ENCODE assay signal across 11 cellular contexts in the genomic region with DNA sequence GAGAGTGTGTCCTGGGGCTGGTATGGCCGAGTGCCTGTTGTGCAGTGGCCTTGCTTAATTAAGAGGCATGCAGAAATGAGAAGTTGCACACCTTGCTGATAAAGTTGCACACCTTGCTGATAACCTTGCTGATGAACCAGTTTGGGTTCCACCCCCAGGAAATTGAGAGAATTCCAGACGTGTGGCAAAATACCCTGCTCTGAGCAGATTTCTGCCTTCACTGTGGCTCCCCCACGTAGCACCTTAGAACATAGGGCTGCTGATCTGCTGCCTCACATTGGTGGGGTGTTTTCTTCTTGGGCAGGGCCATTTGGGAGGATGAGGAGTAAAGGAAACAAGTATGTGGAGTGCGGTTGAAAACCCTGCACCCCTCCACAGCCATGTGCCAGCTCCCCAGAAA.
"Had no signal": no experiment of that assay in that cellular context is flagged by ENCODE, and none has a peak within 500 bp of the region (broad histone marks: within the 10 kb centered on the region; RNA-seq: fewer than 3 reads in every experiment).

No MANE protein-coding gene starts in this region.

- DNase-seq: GM23248, GOT3, H7, H9, HCEC 1CT, HFFc6 had no signal

- H3K4me1 ChIP-seq: HAP-1 had no signal

- H3K27ac ChIP-seq: GM23248 had no signal

- H3K9ac ChIP-seq: GM23248 had no signal

- H3K4me2 ChIP-seq: GM23338 had no signal

- FAIRE-seq: H1, H54 had no signal

- ATAC-seq: GM23338, HCT116 had no signal

- H2AFZ ChIP-seq: GM23248, GM23338 had no signal

- H3K4me3 ChIP-seq: GM23248, GM23338, HAP-1 had no signal

- H3K9me3 ChIP-seq: HAP-1 had no signal
